Comparison of ENCODE assay signal across 12 cellular contexts in the genomic region with DNA sequence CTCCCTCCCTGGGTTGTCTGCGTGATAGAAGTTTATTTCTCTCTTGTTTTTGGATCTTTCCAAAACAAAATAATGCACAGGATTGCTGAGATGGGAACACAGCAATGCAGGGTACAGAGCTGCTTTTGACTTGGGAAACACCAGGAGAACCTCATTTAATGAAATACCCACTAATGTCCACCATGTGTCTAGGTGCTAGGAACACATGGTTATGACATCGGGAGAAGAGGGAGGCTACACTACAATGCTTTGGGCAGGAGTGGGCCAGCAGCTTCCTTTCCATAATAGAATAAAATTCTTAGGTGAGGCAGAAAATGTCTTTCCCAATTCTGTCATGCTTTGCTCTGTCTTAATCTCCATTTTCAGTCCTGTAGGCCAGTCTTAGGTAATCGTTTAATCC. TPM values are rescaled to one million over a fixed set of nuclear protein-coding genes. Genes with fewer than 3 reads are reported as not detected.
DNase-seq lines count a peak whose midpoint lies in the region; ATAC-seq and TF ChIP-seq lines count a peak whose summit lies in the region.
"Had no signal": no experiment of that assay in that cellular context is flagged by ENCODE, and none has a peak within 500 bp of the region (broad histone marks: within the 10 kb centered on the region; RNA-seq: fewer than 3 reads in every experiment).

No MANE protein-coding gene starts in this region.

- H3K36me3 Mint-ChIP-seq in brain (no peaks in the 10 kb centered on the region), nephron (ENCODE audit: low read depth) (no peaks in the 10 kb centered on the region)

- ATAC-seq in GM21717 (IDR thresholded peaks at IDR 0.05; ENCODE audit: unreplicated experiment) = no peak

- no peaks in the 10 kb centered on the region for H3K27me3 Mint-ChIP-seq in brain
- H3K27me3 Mint-ChIP-seq in nephron (ENCODE audit: low read depth) = peaks cover 10% of the 10 kb centered on the region

- no peak overlapping the region for H3K9ac ChIP-seq in SK-N-MC (ENCODE audit: insufficient read length)

- H3K4me1 Mint-ChIP-seq in brain = peaks cover 51% of the 10 kb centered on the region
- peaks cover 40% of the 10 kb centered on the region for H3K4me1 Mint-ChIP-seq in nephron

- peaks cover 0 to 12% (median 0%) of the 10 kb centered on the region in 5 experiments for H3K9me3 Mint-ChIP-seq in brain
- H3K9me3 Mint-ChIP-seq in nephron = no peaks in the 10 kb centered on the region
- H3K9me3 Mint-ChIP-seq: CD4-positive, alpha-beta T cell had no signal

- peak overlapping the region; percentile 99 for H3K27ac ChIP-seq in SK-N-MC
- H3K27ac ChIP-seq: C4-2B had no signal

- no peak overlapping the region for H3K4me3 Mint-ChIP-seq in brain
- no peak overlapping the region for H3K4me3 Mint-ChIP-seq in nephron
- H3K4me3 Mint-ChIP-seq: CD4-positive, alpha-beta T cell had no signal

- no peak for DNase-seq in SK-N-MC (ENCODE audit: low read depth, low spot score)
- DNase-seq in NCI-H2171 (lab: John Stamatoyannopoulos, UW) = no peak
- DNase-seq in activated naive CD4-positive, alpha-beta T cell treated with Interleukin-2 at 50 U/mL for 16 hours = no peak
- DNase-seq: AML-193; Caco-2; CD4-positive, alpha-beta T cell had no signal

- no peak for TF ChIP-seq CTCF in brain (conservative IDR thresholded peaks at IDR 0.05)
- no peak for TF ChIP-seq CTCF in nephron (IDR thresholded peaks at IDR 0.05; ENCODE audit: unreplicated experiment in 3 of 3)

- H3K4me3 ChIP-seq in SK-N-MC = no peak overlapping the region
- H3K4me3 ChIP-seq: HAP-1 had no signal

- no peaks in the 10 kb centered on the region for H3K9me3 ChIP-seq in SK-N-MC (ENCODE audit: low read depth, low read length)
- H3K9me3 ChIP-seq: Caco-2, HAP-1 had no signal

- peak overlapping the region in 4 of 5 experiments; percentile 90 to 97 (median 94) for H3K27ac Mint-ChIP-seq in brain
- H3K27ac Mint-ChIP-seq in nephron = peak overlapping the region in 2 of 3 experiments; percentile 83 to 93
- H3K27ac Mint-ChIP-seq: CD4-positive, alpha-beta T cell had no signal

- H3K36me3 ChIP-seq in SK-N-MC (ENCODE audit: insufficient read depth, low read length) = no peaks in the 10 kb centered on the region
- H3K36me3 ChIP-seq: HAP-1 had no signal

RNA-seq across cellular contexts. Expression of gene KCNF1, which starts 29.2 kb away (rescaled TPM):
- polyA plus RNA-seq in brain (ENCODE audit: insufficient read depth, low read depth, low replicate concordance) = 18.1 TPM
- polyA plus RNA-seq: BJ had no signal
